ENCODE assay signal across 1 cellular context in genomic region chr1:8602471-8603219, GRCh38.
TF ChIP-seq lines count a peak whose summit lies in the region.

No MANE protein-coding gene starts in this region.

TF ChIP-seq in GM12878, 131 proteins besides CTCF, POLR2A, EP300 and RAD21 (continued from another document):
- TF ChIP-seq MLLT1 (IDR thresholded peaks at IDR 0.05) (no peak), DPF2 (IDR thresholded peaks at IDR 0.05) (no peak), NRF1 (conservative IDR thresholded peaks at IDR 0.05; ENCODE audit: low read depth, low read length) (no peak), SREBF2 (IDR thresholded peaks at IDR 0.05; ENCODE audit: low read length) (no peak)
